ENCODE assay signal across 13 cellular contexts in genomic region chr14:75842624-75843023, GRCh38.
"Had no signal": no experiment of that assay in that cellular context is flagged by ENCODE, and none has a peak within 500 bp of the region (broad histone marks: within the 10 kb centered on the region; RNA-seq: fewer than 3 reads in every experiment).

No MANE protein-coding gene starts in this region.

- H3K27ac Mint-ChIP-seq: naive thymus-derived CD4-positive, alpha-beta T cell; stimulated activated naive CD8-positive, alpha-beta T cell treated with anti-CD3 and anti-CD28 coated beads, Interleukin-15, Interleukin-2, amounts not matched to agents 100 ng/mL and 50 ng/mL, for 24 hours had no signal

- ATAC-seq: gastrocnemius medialis; heart right ventricle; naive thymus-derived CD4-positive, alpha-beta T cell had no signal

- DNase-seq: activated CD4-positive, alpha-beta T cell treated with anti-CD3 and anti-CD28 coated beads, Interleukin-2, amount 50 U/mL, for 4 hours; activated gamma-delta T cell treated with Interleukin-2 at 50 U/mL for 16 hours; activated T-cell treated with anti-CD3 and anti-CD28 coated beads, Interleukin-2, amount 50 U/mL, for 48 hours; aorta; gastrocnemius medialis; heart right ventricle; islet precursor cell; naive thymus-derived CD4-positive, alpha-beta T cell; Right ventricle myocardium superior; stimulated activated CD4-positive, alpha-beta T cell treated with anti-CD3 and anti-CD28 coated beads, Interleukin-4, amount 100 ng/mL, for 24 hours had no signal

- H3K27me3 ChIP-seq: gastrocnemius medialis, heart right ventricle had no signal

- H3K9me3 ChIP-seq: gastrocnemius medialis, heart right ventricle had no signal

- H3K27ac ChIP-seq: gastrocnemius medialis, heart right ventricle had no signal

- H3K4me1 Mint-ChIP-seq: naive thymus-derived CD4-positive, alpha-beta T cell had no signal

- H3K4me3 Mint-ChIP-seq: naive thymus-derived CD4-positive, alpha-beta T cell; stimulated activated naive CD8-positive, alpha-beta T cell treated with anti-CD3 and anti-CD28 coated beads, Interleukin-15, Interleukin-2, amounts not matched to agents 100 ng/mL and 50 ng/mL, for 24 hours had no signal

- FAIRE-seq: colon, endothelial cell of umbilical vein had no signal

- H3K4me3 ChIP-seq: gastrocnemius medialis, heart right ventricle had no signal

- H3K27me3 Mint-ChIP-seq: naive thymus-derived CD4-positive, alpha-beta T cell; stimulated activated naive CD8-positive, alpha-beta T cell treated with anti-CD3 and anti-CD28 coated beads, Interleukin-15, Interleukin-2, amounts not matched to agents 100 ng/mL and 50 ng/mL, for 24 hours had no signal

- H3K36me3 ChIP-seq: gastrocnemius medialis had no signal
